In the genomic region with DNA sequence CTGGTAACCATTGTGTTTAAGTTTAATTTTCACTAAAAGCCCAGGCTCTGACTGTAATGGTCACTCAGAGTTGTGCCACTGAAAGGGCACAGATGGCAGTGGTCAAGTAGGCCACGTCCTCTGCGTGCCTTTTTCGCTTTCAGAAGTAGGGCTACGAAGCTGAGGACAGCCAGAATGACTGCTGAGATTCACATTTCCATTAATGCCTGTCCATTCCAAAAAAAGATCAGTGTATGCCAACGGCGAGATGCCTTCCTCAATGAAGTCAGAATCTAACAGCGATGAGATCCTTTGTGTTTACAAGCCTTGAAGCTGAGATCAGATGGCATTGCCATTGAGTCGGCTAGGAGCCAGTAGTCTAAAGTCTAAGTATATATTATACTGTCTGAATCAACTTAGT, we compare ENCODE assay signal across 16 cellular contexts.
DNase-seq lines count a peak whose midpoint lies in the region; ATAC-seq and TF ChIP-seq lines count a peak whose summit lies in the region.
"Had no signal": no experiment of that assay in that cellular context is flagged by ENCODE, and none has a peak within 500 bp of the region (broad histone marks: within the 10 kb centered on the region; RNA-seq: fewer than 3 reads in every experiment).

No MANE protein-coding gene starts in this region.

- ATAC-seq in Right ventricle myocardium superior (ENCODE audit: poor library complexity): peak; percentile 19
- peak in 1 of 2 donors; percentile 18 for ATAC-seq in gastrocnemius medialis
- ATAC-seq in GM18868 (IDR thresholded peaks at IDR 0.05; ENCODE audit: unreplicated experiment): no peak
- no peak for ATAC-seq in activated naive CD8-positive, alpha-beta T cell treated with anti-CD3 and anti-CD28 coated beads, Interleukin-2, amount 50 U/mL, for 24 hours

- H3K4me1 Mint-ChIP-seq in activated naive CD8-positive, alpha-beta T cell treated with anti-CD3 and anti-CD28 coated beads, Interleukin-2, amount 50 U/mL, for 24 hours: no peaks in the 10 kb centered on the region
- H3K4me1 Mint-ChIP-seq: B cell; CD8-positive, alpha-beta memory T cell had no signal

- TF ChIP-seq CTCF in right atrium auricular region (IDR thresholded peaks at IDR 0.05) (no peak), gastrocnemius medialis (IDR thresholded peaks at IDR 0.05 in 4 of 5, conservative IDR thresholded peaks at IDR 0.05 in 1 of 5) (no peak)

- intact Hi-C loops in Right ventricle myocardium superior (cut with DNase I): no loop called here
- intact Hi-C loops in gastrocnemius medialis (cut with DNase I; ENCODE audit: low total_unique reads): loop anchor here (2.0 kb wide), 1 partner anchor 302 kb away; no protein-coding TSS in a partner anchor

- H3K36me3 ChIP-seq in right atrium auricular region: no peaks in the 10 kb centered on the region
- H3K36me3 ChIP-seq in MG63: no peaks in the 10 kb centered on the region
- H3K36me3 ChIP-seq in gastrocnemius medialis: no peaks in the 10 kb centered on the region
- H3K36me3 ChIP-seq: BLaER1 treated with 17β-estradiol and CSF1 and Interleukin-3, amounts not matched to agents 10 nM and 100 nM; HAP-1 had no signal

- no peaks in the 10 kb centered on the region for H3K27me3 ChIP-seq in right atrium auricular region
- H3K27me3 ChIP-seq in MG63: no peaks in the 10 kb centered on the region
- no peaks in the 10 kb centered on the region for H3K27me3 ChIP-seq in gastrocnemius medialis
- H3K27me3 ChIP-seq: BLaER1 treated with 17β-estradiol and CSF1 and Interleukin-3, amounts not matched to agents 10 nM and 100 nM had no signal

- in situ Hi-C loops in gastrocnemius medialis (cut with MboI; ENCODE audit: low sequenced_read_pairs in 4 of 4): no loop called here

- no peak overlapping the region for H3K4me3 ChIP-seq in right atrium auricular region
- no peak overlapping the region for H3K4me3 ChIP-seq in MG63
- H3K4me3 ChIP-seq in gastrocnemius medialis: no peak overlapping the region
- H3K4me3 ChIP-seq: BLaER1 treated with 17β-estradiol and CSF1 and Interleukin-3, amounts not matched to agents 10 nM and 100 nM; GM23248; HAP-1 had no signal

- peak overlapping the region in 1 of 2 donors; percentile 62 for H3K27ac ChIP-seq in right atrium auricular region
- peak overlapping the region in 3 of 4 donors; percentile 41 to 64 (median 49) for H3K27ac ChIP-seq in gastrocnemius medialis
- H3K27ac ChIP-seq: BLaER1 treated with 17β-estradiol and CSF1 and Interleukin-3, amounts not matched to agents 10 nM and 100 nM; GM23248; HL-60 had no signal

- H3K27ac Mint-ChIP-seq in activated naive CD8-positive, alpha-beta T cell treated with anti-CD3 and anti-CD28 coated beads, Interleukin-2, amount 50 U/mL, for 24 hours: no peak overlapping the region
- H3K27ac Mint-ChIP-seq: B cell; CD8-positive, alpha-beta memory T cell had no signal

- no peak for TF ChIP-seq POLR2A in gastrocnemius medialis (IDR thresholded peaks at IDR 0.05)

- DNase-seq in Right ventricle myocardium superior (no peak), right atrium auricular region (ENCODE audit: low spot score) (no peak), MG63 (peak; percentile 35), cerebellum (ENCODE audit: low spot score) (peak; percentile 65), gastrocnemius medialis (no peak), HCEC 1CT (no peak)
- DNase-seq in activated naive CD8-positive, alpha-beta T cell treated with anti-CD3 and anti-CD28 coated beads, Interleukin-2, amount 50 U/mL, for 24 hours: no peak
- DNase-seq: CD8-positive, alpha-beta memory T cell; DMS53; DND-41; GM23248 had no signal

- no peak overlapping the region for H3K4me3 Mint-ChIP-seq in activated naive CD8-positive, alpha-beta T cell treated with anti-CD3 and anti-CD28 coated beads, Interleukin-2, amount 50 U/mL, for 24 hours
- H3K4me3 Mint-ChIP-seq: B cell; CD8-positive, alpha-beta memory T cell had no signal

- no peaks in the 10 kb centered on the region for H3K9me3 Mint-ChIP-seq in activated naive CD8-positive, alpha-beta T cell treated with anti-CD3 and anti-CD28 coated beads, Interleukin-2, amount 50 U/mL, for 24 hours

- H3K4me1 ChIP-seq in right atrium auricular region (no peaks in the 10 kb centered on the region), gastrocnemius medialis (peaks cover 8 to 16% of the 10 kb centered on the region in 2 donors)
- H3K4me1 ChIP-seq: BLaER1 treated with 17β-estradiol and CSF1 and Interleukin-3, amounts not matched to agents 10 nM and 100 nM; HAP-1 had no signal

- no peaks in the 10 kb centered on the region for H3K36me3 Mint-ChIP-seq in activated naive CD8-positive, alpha-beta T cell treated with anti-CD3 and anti-CD28 coated beads, Interleukin-2, amount 50 U/mL, for 24 hours (ENCODE audit: low read depth)
- H3K36me3 Mint-ChIP-seq: CD8-positive, alpha-beta memory T cell had no signal

- no peaks in the 10 kb centered on the region for H3K27me3 Mint-ChIP-seq in activated naive CD8-positive, alpha-beta T cell treated with anti-CD3 and anti-CD28 coated beads, Interleukin-2, amount 50 U/mL, for 24 hours

- H3K9me3 ChIP-seq in right atrium auricular region: no peaks in the 10 kb centered on the region
- H3K9me3 ChIP-seq in MG63: no peaks in the 10 kb centered on the region
- no peaks in the 10 kb centered on the region for H3K9me3 ChIP-seq in gastrocnemius medialis
- H3K9me3 ChIP-seq: BLaER1 treated with 17β-estradiol and CSF1 and Interleukin-3, amounts not matched to agents 10 nM and 100 nM; HAP-1 had no signal

Comparison
In these comparisons a context has a peak if more than half of its experiments do, and no peak if none do; other contexts are left out.
1. DNase-seq: peak in MG63 (single experiment) and cerebellum (single experiment); none in Right ventricle myocardium superior (single experiment), right atrium auricular region (single experiment), gastrocnemius medialis (0 of 2), HCEC 1CT (single experiment) and activated naive CD8-positive, alpha-beta T cell treated with anti-CD3 and anti-CD28 coated beads, Interleukin-2, amount 50 U/mL, for 24 hours (single experiment).